8 cellular contexts compared by ENCODE assay signal in the genomic region with DNA sequence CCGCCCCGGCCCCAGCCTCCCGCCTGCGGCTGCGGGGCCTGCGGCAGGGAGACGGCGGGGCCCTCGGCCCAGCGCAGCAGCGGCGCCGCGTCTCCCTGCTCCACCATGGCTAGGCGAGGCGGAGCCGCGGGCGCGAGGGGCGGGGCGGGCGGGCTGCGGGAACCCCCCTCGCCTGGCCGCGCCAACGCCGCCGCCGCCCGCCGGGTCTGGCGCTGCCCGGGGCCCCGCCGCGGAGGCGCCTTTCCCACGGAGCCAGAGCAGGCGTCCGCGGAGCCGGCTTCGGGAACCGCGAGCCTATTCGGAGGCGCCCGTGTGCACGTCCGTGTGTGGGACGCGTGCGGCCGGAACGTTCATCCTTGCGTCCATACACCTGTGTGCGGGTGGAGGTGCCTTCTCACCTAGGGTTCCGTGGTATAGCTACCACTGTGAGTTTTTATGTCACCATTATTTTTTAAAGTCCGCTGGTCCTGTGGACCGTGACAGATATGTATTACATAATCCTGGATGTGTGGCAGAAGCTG. TPM values are rescaled to one million over a fixed set of nuclear protein-coding genes. Genes with fewer than 3 reads are reported as not detected.
A peak's percentile ranks its signal among the peaks of the same experiment; 100 is the strongest.
DNase-seq lines count a peak whose midpoint lies in the region; ATAC-seq, FAIRE-seq and TF ChIP-seq lines count a peak whose summit lies in the region.

A gene with protein sequence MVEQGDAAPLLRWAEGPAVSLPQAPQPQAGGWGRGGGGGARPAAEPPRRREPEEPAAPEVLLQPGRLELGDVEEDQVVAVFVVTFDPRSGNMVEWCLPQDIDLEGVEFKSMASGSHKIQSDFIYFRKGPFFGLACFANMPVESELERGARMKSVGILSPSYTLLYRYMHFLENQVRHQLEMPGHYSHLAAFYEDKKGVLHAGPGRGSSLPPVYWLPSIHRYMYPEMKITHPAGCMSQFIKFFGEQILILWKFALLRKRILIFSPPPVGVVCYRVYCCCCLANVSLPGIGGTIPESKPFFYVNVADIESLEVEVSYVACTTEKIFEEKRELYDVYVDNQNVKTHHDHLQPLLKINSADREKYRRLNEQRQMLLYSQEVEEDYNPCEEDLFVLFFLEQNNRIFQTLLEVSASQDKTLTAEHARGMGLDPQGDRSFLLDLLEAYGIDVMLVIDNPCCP (minus strand): TSS at position 120 of the 521 bp plus-strand sequence. CDS start 13 bp downstream, at position 107.

- H4K20me1 ChIP-seq in HepG2 (ENCODE audit: insufficient read depth, low read length) = 0 out of 2 replicates have a peak, but pooled peaks cover 2% of the 10 kb centered on the region

- TF ChIP-seq RAD21 in HepG2 (CRISPR knock-in tag; IDR thresholded peaks at IDR 0.05) = no peak

- H3K79me2 ChIP-seq in HepG2 (ENCODE audit: insufficient read depth, low read length) = no peaks in the 10 kb centered on the region

- H3K4me3 ChIP-seq in HepG2 (replicated peaks in 1 of 3; ENCODE audit: insufficient read depth in 1 of 3, low read depth in 2 of 3, low read length in 3 of 3) = peak within 1 kb of the TSS; percentile 72 to 85 (median 81)

- peak within 1 kb of the TSS; percentile 94 for H3K27ac ChIP-seq in cingulate gyrus (ENCODE audit: low read depth, low read length)
- H3K27ac ChIP-seq in HepG2 (ENCODE audit: extremely low read length, insufficient read depth, low read length) = no peak within 1 kb of the TSS

- no peaks in the 10 kb centered on the region for H3K36me3 ChIP-seq in HepG2 (replicated peaks in 1 of 2; ENCODE audit: control insufficient read depth in 1 of 2, insufficient read depth in 2 of 2, low read length in 2 of 2)

- peaks cover 43% of the 10 kb centered on the region for H3K4me1 ChIP-seq in HepG2 (ENCODE audit: insufficient read depth, low read length)

- peak within 1 kb of the TSS; percentile 68 for H3K9ac ChIP-seq in HepG2 (ENCODE audit: insufficient read depth, low read depth, low read length)

- in situ Hi-C loops in HepG2 (cut with HindIII; ENCODE audit: extremely low pct_ligation_motif_present, low pct_unique_long_range_greater_than_20kb) = no loop called here

- ATAC-seq in GM21786 (IDR thresholded peaks at IDR 0.05; ENCODE audit: unreplicated experiment) (peak; percentile 74), HepG2 (peak; percentile 75)

- TF ChIP-seq POLR2A in HepG2 (IDR thresholded peaks at IDR 0.05; ENCODE audit: insufficient read depth in 1 of 2, low read depth in 2 of 2, low read length in 2 of 2) = no peak; a peak in 1 of 4 replicates

- H2AFZ ChIP-seq in HepG2 (ENCODE audit: low read length) = no peak within 1 kb of the TSS

- DNase-seq in GM10266 (ENCODE audit: extremely low spot score) = peak; percentile 87
- peak; percentile 74 for DNase-seq in LoVo (ENCODE audit: low spot score)
- peak; percentile 63 for DNase-seq in activated CD4-positive, CD25-positive, alpha-beta regulatory T cell treated with anti-CD3 and anti-CD28 coated beads, Interleukin-2, amount 50 U/mL, for 72 hours
- no peak for DNase-seq in HepG2 (ENCODE audit: low spot score)
- DNase-seq in stimulated activated CD4-positive, alpha-beta T cell treated with anti-CD3 and anti-CD28 coated beads, Interleukin-2, amount 100 ng/mL, for 48 hours = peak; percentile 33 to 47
- DNase-seq in H4 (ENCODE audit: low spot score) = no peak

- FAIRE-seq in HepG2 (lab: Jason Lieb, UNC) = no peak

- peak within 1 kb of the TSS; percentile 93 for H3K4me2 ChIP-seq in HepG2 (ENCODE audit: low read depth, low read length)

- BruUV-seq in HepG2 (replicated peaks; lab: Mats Ljungman, UMichigan) = no TSS peak

- POLR2A ChIA-PET in HepG2 (lab: Yijun Ruan, JAX) = interaction anchor here (1.1 to 2.9 kb wide), 3 partner anchors 36 to 151 kb away, joined by 3 to 17 read pairs (median 5); a partner anchor contains a TSS

- CTCF ChIA-PET in HepG2 (lab: Yijun Ruan, JAX; ENCODE audit: low intra/inter-chr PET ratio, low total read pairs) = no interaction called here

- TF ChIP-seq EP300 in HepG2 (IDR thresholded peaks at IDR 0.05; ENCODE audit: low read depth in 2 of 2, low read length in 2 of 2) = no peak
- no peak for TF ChIP-seq EP300 in HepG2 (CRISPR knock-in tag; IDR thresholded peaks at IDR 0.05; ENCODE audit: borderline replicate concordance)

- peaks cover 0 to 19% of the 10 kb centered on the region in 2 experiments; a peak in 3 of 5 replicates for H3K27me3 ChIP-seq in HepG2 (ENCODE audit: control insufficient read depth in 1 of 2, insufficient read depth in 2 of 2, low read length in 2 of 2)

- intact Hi-C loops in HepG2 (cut with micrococcal nuclease; ENCODE audit: unreplicated experiment) = no loop called here

- WGBS in HepG2 (ENCODE audit: low lambda C conversion rate) = 0% methylated on average over 5 of the region's 62 CpGs

- H3K9me3 ChIP-seq in HepG2 (ENCODE audit: low read length) = no peaks in the 10 kb centered on the region

- TF ChIP-seq CTCF in GM10266 (IDR thresholded peaks at IDR 0.05; ENCODE audit: control insufficient read depth, insufficient read depth, low read depth, missing control alignments) = no peak
- no peak for TF ChIP-seq CTCF in HepG2 (CRISPR knock-in tag; IDR thresholded peaks at IDR 0.05)

TF ChIP-seq in HepG2, 621 proteins besides CTCF, POLR2A, EP300 and RAD21 (continues in another document):
- TF ChIP-seq, protein P1, sequence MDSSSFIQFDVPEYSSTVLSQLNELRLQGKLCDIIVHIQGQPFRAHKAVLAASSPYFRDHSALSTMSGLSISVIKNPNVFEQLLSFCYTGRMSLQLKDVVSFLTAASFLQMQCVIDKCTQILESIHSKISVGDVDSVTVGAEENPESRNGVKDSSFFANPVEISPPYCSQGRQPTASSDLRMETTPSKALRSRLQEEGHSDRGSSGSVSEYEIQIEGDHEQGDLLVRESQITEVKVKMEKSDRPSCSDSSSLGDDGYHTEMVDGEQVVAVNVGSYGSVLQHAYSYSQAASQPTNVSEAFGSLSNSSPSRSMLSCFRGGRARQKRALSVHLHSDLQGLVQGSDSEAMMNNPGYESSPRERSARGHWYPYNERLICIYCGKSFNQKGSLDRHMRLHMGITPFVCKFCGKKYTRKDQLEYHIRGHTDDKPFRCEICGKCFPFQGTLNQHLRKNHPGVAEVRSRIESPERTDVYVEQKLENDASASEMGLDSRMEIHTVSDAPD (CRISPR knock-in tag; IDR thresholded peaks at IDR 0.05) = no peak
- TF ChIP-seq ZNF12 (CRISPR knock-in tag; IDR thresholded peaks at IDR 0.05) = 0 out of 2 replicates have a peak, but pooled peaks have one; percentile 16
- TF ChIP-seq, protein P2, sequence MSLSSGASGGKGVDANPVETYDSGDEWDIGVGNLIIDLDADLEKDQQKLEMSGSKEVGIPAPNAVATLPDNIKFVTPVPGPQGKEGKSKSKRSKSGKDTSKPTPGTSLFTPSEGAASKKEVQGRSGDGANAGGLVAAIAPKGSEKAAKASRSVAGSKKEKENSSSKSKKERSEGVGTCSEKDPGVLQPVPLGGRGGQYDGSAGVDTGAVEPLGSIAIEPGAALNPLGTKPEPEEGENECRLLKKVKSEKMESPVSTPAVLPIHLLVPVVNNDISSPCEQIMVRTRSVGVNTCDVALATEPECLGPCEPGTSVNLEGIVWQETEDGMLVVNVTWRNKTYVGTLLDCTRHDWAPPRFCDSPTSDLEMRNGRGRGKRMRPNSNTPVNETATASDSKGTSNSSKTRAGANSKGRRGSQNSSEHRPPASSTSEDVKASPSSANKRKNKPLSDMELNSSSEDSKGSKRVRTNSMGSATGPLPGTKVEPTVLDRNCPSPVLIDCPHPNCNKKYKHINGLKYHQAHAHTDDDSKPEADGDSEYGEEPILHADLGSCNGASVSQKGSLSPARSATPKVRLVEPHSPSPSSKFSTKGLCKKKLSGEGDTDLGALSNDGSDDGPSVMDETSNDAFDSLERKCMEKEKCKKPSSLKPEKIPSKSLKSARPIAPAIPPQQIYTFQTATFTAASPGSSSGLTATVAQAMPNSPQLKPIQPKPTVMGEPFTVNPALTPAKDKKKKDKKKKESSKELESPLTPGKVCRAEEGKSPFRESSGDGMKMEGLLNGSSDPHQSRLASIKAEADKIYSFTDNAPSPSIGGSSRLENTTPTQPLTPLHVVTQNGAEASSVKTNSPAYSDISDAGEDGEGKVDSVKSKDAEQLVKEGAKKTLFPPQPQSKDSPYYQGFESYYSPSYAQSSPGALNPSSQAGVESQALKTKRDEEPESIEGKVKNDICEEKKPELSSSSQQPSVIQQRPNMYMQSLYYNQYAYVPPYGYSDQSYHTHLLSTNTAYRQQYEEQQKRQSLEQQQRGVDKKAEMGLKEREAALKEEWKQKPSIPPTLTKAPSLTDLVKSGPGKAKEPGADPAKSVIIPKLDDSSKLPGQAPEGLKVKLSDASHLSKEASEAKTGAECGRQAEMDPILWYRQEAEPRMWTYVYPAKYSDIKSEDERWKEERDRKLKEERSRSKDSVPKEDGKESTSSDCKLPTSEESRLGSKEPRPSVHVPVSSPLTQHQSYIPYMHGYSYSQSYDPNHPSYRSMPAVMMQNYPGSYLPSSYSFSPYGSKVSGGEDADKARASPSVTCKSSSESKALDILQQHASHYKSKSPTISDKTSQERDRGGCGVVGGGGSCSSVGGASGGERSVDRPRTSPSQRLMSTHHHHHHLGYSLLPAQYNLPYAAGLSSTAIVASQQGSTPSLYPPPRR (CRISPR knock-in tag; IDR thresholded peaks at IDR 0.05; ENCODE audit: borderline replicate concordance) = 0 out of 2 replicates have a peak, but pooled peaks have one; percentile 19

RNA-seq across cellular contexts. Expression of the gene that starts here (rescaled TPM):
- total RNA-seq in HepG2 (2016; rRNA removed; fragmentation: Illumina TruSeq; extraction: Trizol) = 10.5 and 12.5 TPM in 2 replicates
- total RNA-seq in HepG2 (2016; cell fraction: cytosol; rRNA removed; fragmentation: Illumina TruSeq; extraction: Trizol; ENCODE audit: low read depth) = 0.91 and 1.1 TPM in 2 replicates
- 11.0 and 11.5 TPM in 2 replicates for total RNA-seq in HepG2 (2016; cell fraction: insoluble cytoplasmic fraction; rRNA removed; fragmentation: Illumina TruSeq; extraction: Trizol)
- total RNA-seq in HepG2 (2016; cell fraction: membrane; rRNA removed; fragmentation: Illumina TruSeq; extraction: Trizol) = 3.4 and 4.2 TPM in 2 replicates
- 14.7 and 16.1 TPM in 2 replicates for total RNA-seq in HepG2 (2016; cell fraction: nucleus; rRNA removed; fragmentation: Illumina TruSeq; extraction: Trizol)
- polyA plus RNA-seq in HepG2 (2011; rRNA removed) = 7.1 and 8.6 TPM in 2 replicates
- polyA plus RNA-seq in HepG2 (2011; cell fraction: cytosol; rRNA removed) = 3.2 and 3.4 TPM in 2 replicates
- polyA plus RNA-seq in HepG2 (2011; cell fraction: nucleus; rRNA removed) = 21.3 and 27.5 TPM in 2 replicates
- polyA plus RNA-seq in HepG2 (2012) = 7.6 and 8.6 TPM in 2 replicates
- 0.69 and 0.88 TPM in 2 replicates for polyA plus RNA-seq in HepG2 (2016; cell fraction: cytosol; fragmentation: Illumina TruSeq; extraction: Trizol; ENCODE audit: low read depth)
- polyA plus RNA-seq in HepG2 (2016; cell fraction: insoluble cytoplasmic fraction; fragmentation: Illumina TruSeq; extraction: Trizol; ENCODE audit: low read depth) = 7.0 and 7.3 TPM in 2 replicates
- 1.3 and 1.4 TPM in 2 replicates for polyA plus RNA-seq in HepG2 (2016; cell fraction: membrane; fragmentation: Illumina TruSeq; extraction: Trizol; ENCODE audit: low read depth)
- 15.7 and 16.4 TPM in 2 replicates for polyA plus RNA-seq in HepG2 (2016; cell fraction: nucleus; fragmentation: Illumina TruSeq; extraction: Trizol; ENCODE audit: insufficient read depth, low read depth)
- polyA minus RNA-seq in HepG2 (2011; rRNA and poly(A)+ RNA removed; ENCODE audit: low replicate concordance) = 11.8 and 13.6 TPM in 2 replicates
- 3.6 and 5.0 TPM in 2 replicates for polyA minus RNA-seq in HepG2 (2011; cell fraction: cytosol; rRNA and poly(A)+ RNA removed)
- 22.7 and 28.0 TPM in 2 replicates for polyA minus RNA-seq in HepG2 (2011; cell fraction: nucleus; rRNA and poly(A)+ RNA removed)
- 6.1 and 7.8 TPM in 2 replicates for total RNA-seq in H4 (2014; rRNA removed; shearing (Covaris generic))

Comparison
In these comparisons a context has a peak if more than half of its experiments do, and no peak if none do; other contexts are left out.
1. DNase-seq: peak in GM10266 (single experiment), LoVo (single experiment), activated CD4-positive, CD25-positive, alpha-beta regulatory T cell treated with anti-CD3 and anti-CD28 coated beads, Interleukin-2, amount 50 U/mL, for 72 hours (single experiment) and stimulated activated CD4-positive, alpha-beta T cell treated with anti-CD3 and anti-CD28 coated beads, Interleukin-2, amount 100 ng/mL, for 48 hours (2 of 2); none in HepG2 (single experiment) and H4 (single experiment).